Comparison of ENCODE assay signal across 8 cellular contexts in the genomic region with DNA sequence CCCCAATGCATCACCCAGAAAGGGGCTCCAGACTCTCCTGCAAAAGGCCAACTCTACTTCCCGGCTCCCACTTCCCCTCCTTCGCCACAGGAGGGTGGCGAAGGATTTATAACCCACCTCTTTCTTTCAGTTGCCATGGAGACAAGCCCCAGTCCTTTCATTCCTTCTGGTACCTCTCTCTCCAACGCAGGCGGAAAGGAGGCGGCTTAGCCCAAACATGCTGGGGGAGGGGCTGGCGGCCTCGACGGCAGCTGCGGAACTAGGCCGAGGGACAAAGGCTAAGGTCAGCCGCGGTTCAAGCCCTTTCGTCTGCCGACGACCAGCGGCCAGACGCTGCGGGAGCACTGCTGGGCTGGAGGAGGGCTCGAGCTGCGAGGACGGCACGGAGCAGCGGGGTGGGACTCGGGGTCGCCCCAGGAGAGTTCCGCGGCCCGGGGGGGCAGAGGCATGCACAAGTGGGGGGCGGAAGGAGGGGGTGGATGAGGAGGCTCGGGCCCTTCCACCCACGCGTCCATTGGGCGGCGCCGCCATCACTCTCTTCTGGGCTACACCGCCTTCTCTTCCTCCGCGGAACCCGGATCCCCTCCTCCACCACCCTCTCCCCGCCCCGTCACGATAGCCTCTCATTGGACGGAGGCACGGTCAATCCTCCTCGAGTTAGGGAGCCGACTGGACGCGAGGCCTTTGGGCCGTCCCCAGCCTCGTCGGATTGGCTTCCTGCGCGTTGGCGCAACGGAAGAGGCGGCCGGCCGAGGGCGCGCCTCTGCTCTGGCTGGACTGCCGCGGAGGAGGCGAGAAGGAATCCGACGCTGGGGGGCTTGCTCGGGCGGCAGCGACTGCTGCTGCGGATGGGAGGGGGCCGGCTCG. TPM values are rescaled to one million over a fixed set of nuclear protein-coding genes. Genes with fewer than 3 reads are reported as not detected.
DNase-seq lines count a peak whose midpoint lies in the region; ATAC-seq and TF ChIP-seq lines count a peak whose summit lies in the region.

A gene (plus strand): TSS at position 766 of the 867 bp plus-strand sequence.

- H3K79me2 ChIP-seq in PC-3 (ENCODE audit: low read length) = peaks cover 65% of the 10 kb centered on the region

- H3K36me3 ChIP-seq in PC-3 (ENCODE audit: low read depth, low read length) (no peaks in the 10 kb centered on the region; the same call in 1 of the 2 replicates), mucosa of descending colon (ENCODE audit: low read depth) (no peaks in the 10 kb centered on the region)

- CTCF ChIA-PET in PC-3 (lab: Charles Lee) = no interaction called here

- no peaks in the 10 kb centered on the region for H3F3A ChIP-seq in PC-3 (ENCODE audit: low read length, unreplicated experiment)

- peak within 1 kb of the TSS; percentile 87 for H3K9ac ChIP-seq in PC-3 (ENCODE audit: low read length)

- peak within 1 kb of the TSS; percentile 99 for H3K4me2 ChIP-seq in PC-3 (ENCODE audit: low read length)

- peak within 1 kb of the TSS; percentile 94 for H2AFZ ChIP-seq in PC-3 (ENCODE audit: low read length)

- no peaks in the 10 kb centered on the region for H3K27me3 ChIP-seq in PC-3 (ENCODE audit: low read length)

- H3K27ac ChIP-seq in PC-3 (ENCODE audit: low read length) = peak within 1 kb of the TSS; percentile 67

- peak; percentile 97 for DNase-seq in DMS53 treated with DMSO at 0.1 percent for 48 hours (lab: John Stamatoyannopoulos, UW; ENCODE audit: unreplicated experiment)
- DNase-seq in Jurkat, Clone E6-1 (ENCODE audit: low read depth, low spot score) = peak; percentile 98
- DNase-seq in PC-3 = peak; percentile 100
- peak; percentile 95 for DNase-seq in activated T-cell treated with anti-CD3 and anti-CD28 coated beads for 48 hours (ENCODE audit: low read depth)
- DNase-seq in epithelial cell of esophagus (ENCODE audit: low read depth) = peak; percentile 99
- peak; percentile 99 to 100 (median 99) for DNase-seq in mucosa of descending colon
- DNase-seq in stimulated activated CD8-positive, alpha-beta memory T cell treated with anti-CD3 and anti-CD28 coated beads, Interleukin-4, amount 100 ng/mL, for 24 hours (ENCODE audit: low read depth) = peak; percentile 96

- peaks cover 39% of the 10 kb centered on the region for H3K4me1 ChIP-seq in PC-3 (ENCODE audit: insufficient read depth, low read length)
- H3K4me1 ChIP-seq in mucosa of descending colon (ENCODE audit: low read depth) = peaks cover 37% of the 10 kb centered on the region

- ATAC-seq in GM21619 (IDR thresholded peaks at IDR 0.05; ENCODE audit: unreplicated experiment) (peak; percentile 86), PC-3 (peak; percentile 91), mucosa of descending colon (peak; percentile 97)

- H3K9me2 ChIP-seq in PC-3 (replicated peaks; ENCODE audit: low read length) = no peaks in the 10 kb centered on the region

- intact Hi-C loops in PC-3 (cut with micrococcal nuclease) (no loop called here), mucosa of descending colon (cut with DNase I, micrococcal nuclease) (no loop called here)

- H3K9me3 ChIP-seq in PC-3 (ENCODE audit: low read length) = no peaks in the 10 kb centered on the region
- H3K9me3 ChIP-seq in mucosa of descending colon = no peaks in the 10 kb centered on the region

- peaks cover 40% of the 10 kb centered on the region for H4K20me1 ChIP-seq in PC-3 (ENCODE audit: low read length)

- TF ChIP-seq CTCF in PC-3 (conservative IDR thresholded peaks at IDR 0.05; ENCODE audit: low read depth, low read length) (peak; percentile 57), epithelial cell of esophagus (IDR thresholded peaks at IDR 0.05; ENCODE audit: insufficient read depth, low read depth, low read length, missing control alignments) (peak; percentile 26), mucosa of descending colon (IDR thresholded peaks at IDR 0.05) (peak; percentile 28)

- POLR2A ChIA-PET in PC-3 (lab: Charles Lee; ENCODE audit: unreplicated experiment) = no interaction called here

- peak within 1 kb of the TSS; percentile 98 for H3K4me3 ChIP-seq in Jurkat, Clone E6-1 (ENCODE audit: low read length)
- peak within 1 kb of the TSS; percentile 79 for H3K4me3 ChIP-seq in PC-3 (ENCODE audit: low read length)
- peak within 1 kb of the TSS; percentile 83 for H3K4me3 ChIP-seq in epithelial cell of esophagus (ENCODE audit: low read length)
- peak within 1 kb of the TSS; percentile 100 for H3K4me3 ChIP-seq in mucosa of descending colon

- BruUV-seq in PC-3 (replicated peaks; lab: Mats Ljungman, UMichigan) = TSS peak; percentile 51

RNA-seq across cellular contexts. Expression of the gene that starts here (rescaled TPM):
- polyA plus RNA-seq in Jurkat, Clone E6-1 (2012; ENCODE audit: insufficient read depth, insufficient read length) = 44.2 TPM
- total RNA-seq in PC-3 (2014; rRNA removed) = 50.8 and 52.1 TPM in 2 replicates
- total RNA-seq in mucosa of descending colon = 10 to 100 TPM; 27.6 to 42.3 (median 29.6) TPM

Comparison
In these comparisons a context has a peak if more than half of its experiments do, and no peak if none do; other contexts are left out.
1. Peak in every context shown above with its lines: DNase-seq, ATAC-seq, H3K4me3 ChIP-seq and H3K27ac ChIP-seq.